ENCODE assay signal across 19 cellular contexts in the genomic region with DNA sequence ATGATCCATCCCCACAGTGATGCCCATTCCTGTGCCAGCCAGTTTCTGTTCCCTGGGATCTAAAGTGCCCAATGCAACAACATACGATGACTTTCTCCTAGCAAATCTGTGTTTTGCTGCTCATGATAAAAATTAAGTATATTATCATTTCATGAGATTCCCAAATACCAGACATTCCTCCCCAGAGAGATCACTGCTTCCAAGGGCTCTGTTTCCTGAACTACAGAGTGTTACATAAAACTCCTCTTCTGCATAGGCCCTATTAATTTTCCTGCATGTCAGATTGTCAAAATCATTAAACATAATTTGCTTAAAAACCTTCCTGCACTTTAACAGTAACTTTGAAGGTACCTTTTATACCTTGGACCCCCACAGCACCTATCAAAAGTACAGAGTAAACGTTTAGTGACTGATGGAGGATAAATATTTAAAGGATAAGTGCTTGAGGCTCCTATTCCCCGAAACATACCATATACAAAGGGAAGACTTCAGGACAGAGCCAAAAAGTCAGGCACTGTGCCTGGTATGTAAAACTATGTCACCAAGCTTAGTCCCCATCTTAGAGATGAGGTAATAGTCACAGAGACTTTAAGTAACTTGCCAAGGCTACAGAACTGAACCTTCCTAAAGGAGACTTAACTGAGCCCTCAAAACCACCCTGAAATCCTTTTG. TPM values are rescaled to one million over a fixed set of nuclear protein-coding genes. Genes with fewer than 3 reads are reported as not detected.
DNase-seq lines count a peak whose midpoint lies in the region; ATAC-seq, FAIRE-seq and TF ChIP-seq lines count a peak whose summit lies in the region.
"Had no signal": no experiment of that assay in that cellular context is flagged by ENCODE, and none has a peak within 500 bp of the region (broad histone marks: within the 10 kb centered on the region; RNA-seq: fewer than 3 reads in every experiment).

No MANE protein-coding gene starts in this region.

- WGBS in smooth muscle cell (ENCODE audit: low lambda C conversion rate): 78% methylated on average over 3 of the region's 3 CpGs

- H4K20me1 ChIP-seq in astrocyte (ENCODE audit: insufficient read depth, low read length): no peaks in the 10 kb centered on the region
- H4K20me1 ChIP-seq in smooth muscle cell (ENCODE audit: low read depth): no peaks in the 10 kb centered on the region

- H3K79me2 ChIP-seq in astrocyte (ENCODE audit: insufficient read depth, low read length) (peaks cover 4% of the 10 kb centered on the region), smooth muscle cell (ENCODE audit: low read depth) (no peaks in the 10 kb centered on the region)

- H3K27me3 Mint-ChIP-seq in astrocyte (ENCODE audit: low read depth, unreplicated experiment): no peaks in the 10 kb centered on the region

- H3K9me3 ChIP-seq in astrocyte (ENCODE audit: insufficient read depth, low read depth, low read length): no peaks in the 10 kb centered on the region
- H3K9me3 ChIP-seq in smooth muscle cell (replicated peaks; ENCODE audit: low read depth): no peaks in the 10 kb centered on the region
- H3K9me3 ChIP-seq: Caco-2, MG63 had no signal

- H3K36me3 ChIP-seq in astrocyte (ENCODE audit: insufficient read depth, low read length): peaks cover 36% of the 10 kb centered on the region
- H3K36me3 ChIP-seq in smooth muscle cell (ENCODE audit: low read depth): peaks cover 39% of the 10 kb centered on the region

- peak; percentile 64 for DNase-seq in GM03348 (ENCODE audit: low spot score)
- peak; percentile 49 for DNase-seq in astrocyte (ENCODE audit: low read depth)
- DNase-seq in fibroblast of the aortic adventitia (ENCODE audit: low read depth): peak; percentile 52
- DNase-seq in smooth muscle cell (lab: John Stamatoyannopoulos, UW; ENCODE audit: unreplicated experiment): no peak
- no peak for DNase-seq in hypothalamus (lab: John Stamatoyannopoulos, UW)
- DNase-seq in A172 (ENCODE audit: low spot score): no peak
- DNase-seq: Caco-2, MG63, NCI-H1105, NCI-H187, NCI-H446 treated with DMSO at 0.1 percent for 48 hours, NCI-H774 had no signal

- H3K9me3 Mint-ChIP-seq in astrocyte (ENCODE audit: unreplicated experiment): no peaks in the 10 kb centered on the region

- peaks cover 10% of the 10 kb centered on the region for H3K4me1 ChIP-seq in astrocyte (ENCODE audit: insufficient read depth, low read length)
- no peaks in the 10 kb centered on the region for H3K4me1 ChIP-seq in smooth muscle cell (ENCODE audit: low read depth)
- H3K4me1 ChIP-seq: Caco-2 had no signal

- no peaks in the 10 kb centered on the region for H3F3A ChIP-seq in smooth muscle cell (ENCODE audit: low read depth)

- peaks cover 42% of the 10 kb centered on the region for H3K36me3 Mint-ChIP-seq in astrocyte (ENCODE audit: low read depth, unreplicated experiment)

- H3K4me3 Mint-ChIP-seq in astrocyte (ENCODE audit: unreplicated experiment): no peak overlapping the region

- no peak for FAIRE-seq in astrocyte (lab: Jason Lieb, UNC)
- FAIRE-seq: GM12892, HepG2 had no signal

- TF ChIP-seq CTCF in astrocyte (IDR thresholded peaks at IDR 0.05; ENCODE audit: insufficient read depth, low read depth, low read length) (no peak), fibroblast of the aortic adventitia (IDR thresholded peaks at IDR 0.05; ENCODE audit: insufficient read depth, low read length) (no peak), smooth muscle cell (IDR thresholded peaks at IDR 0.05; ENCODE audit: borderline replicate concordance, insufficient read depth, poor library complexity, severe bottlenecking) (no peak)

- H3K27ac Mint-ChIP-seq in astrocyte (ENCODE audit: unreplicated experiment): no peak overlapping the region

- H3K4me2 ChIP-seq in astrocyte (ENCODE audit: low read length) (peak overlapping the region; percentile 34), smooth muscle cell (no peak overlapping the region)
- H3K4me2 ChIP-seq: PC-9 had no signal

- H3K4me1 Mint-ChIP-seq in astrocyte (ENCODE audit: low read depth, unreplicated experiment): peaks cover 6% of the 10 kb centered on the region

- peak overlapping the region; percentile 63 for H3K27ac ChIP-seq in astrocyte (ENCODE audit: low read depth, low read length)
- peak overlapping the region; percentile 8 for H3K27ac ChIP-seq in smooth muscle cell (ENCODE audit: low read depth)
- H3K27ac ChIP-seq: C4-2B, PC-9, SK-N-MC had no signal

- H2AFZ ChIP-seq in astrocyte (ENCODE audit: low read depth, low read length) (no peak overlapping the region), smooth muscle cell (ENCODE audit: low read depth) (no peak overlapping the region)
- H2AFZ ChIP-seq: PC-9 had no signal

- H3K4me3 ChIP-seq in astrocyte (ENCODE audit: insufficient read depth, low read depth, low read length) (no peak overlapping the region), fibroblast of the aortic adventitia (ENCODE audit: low read depth, low read length) (no peak overlapping the region), smooth muscle cell (no peak overlapping the region)
- H3K4me3 ChIP-seq: MG63, PC-9, SK-N-MC had no signal

- ATAC-seq in GM19324 (IDR thresholded peaks at IDR 0.05; ENCODE audit: low FRiP score, unreplicated experiment): no peak
- ATAC-seq: HepG2, Right ventricle myocardium inferior had no signal

- no peak overlapping the region for H3K9ac ChIP-seq in astrocyte (ENCODE audit: low read length)
- no peak overlapping the region for H3K9ac ChIP-seq in smooth muscle cell (ENCODE audit: low read depth)

- H3K27me3 ChIP-seq in astrocyte (ENCODE audit: insufficient read depth, low read length): no peaks in the 10 kb centered on the region
- H3K27me3 ChIP-seq in smooth muscle cell (ENCODE audit: low read depth): no peaks in the 10 kb centered on the region
- H3K27me3 ChIP-seq: MG63 had no signal

RNA-seq across cellular contexts. Expression of gene SLC25A24, which starts 50.2 kb away (rescaled TPM):
- total RNA-seq in astrocyte (48.8 and 55.3 TPM in 2 replicates), fibroblast of the aortic adventitia (ENCODE audit: low replicate concordance) (44.2 and 63.8 TPM in 2 replicates), smooth muscle cell (69.9 and 83.0 TPM in 2 replicates)
- polyA plus RNA-seq in smooth muscle cell: 24.5 and 30.8 TPM in 2 replicates
- total RNA-seq in A172 (2014; rRNA removed; shearing (Covaris generic)): 77.7 and 90.1 TPM in 2 replicates

Comparison
In these comparisons a context has a peak if more than half of its experiments do, and no peak if none do; other contexts are left out.
1. DNase-seq: peak in GM03348 (single experiment), astrocyte (single experiment) and fibroblast of the aortic adventitia (single experiment); none in smooth muscle cell (single experiment), hypothalamus (0 of 51) and A172 (single experiment).